In the genomic region with DNA sequence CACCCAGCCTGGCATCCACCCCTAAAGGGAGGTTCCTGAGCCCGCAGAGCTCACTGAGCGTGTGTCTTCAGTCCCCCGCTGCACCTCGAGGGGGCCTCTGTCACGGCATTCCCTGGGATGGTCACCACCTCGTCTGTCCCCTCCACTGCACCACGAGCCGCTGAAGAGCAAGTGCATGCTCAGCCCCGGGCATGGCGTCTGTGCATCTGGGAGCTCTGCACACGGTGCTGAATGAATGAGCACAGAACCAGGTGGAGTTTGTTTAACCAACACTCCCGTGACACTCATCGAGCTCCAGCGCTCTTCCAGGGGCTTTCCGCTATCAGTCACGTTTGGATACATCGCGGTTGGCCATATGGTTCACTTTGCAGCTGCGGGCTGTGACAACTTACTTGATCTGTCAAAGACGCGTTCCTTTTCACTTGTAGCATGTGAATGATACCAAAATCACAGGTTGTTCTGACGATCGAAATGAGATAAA, we compare ENCODE assay signal across 16 cellular contexts. TPM values are rescaled to one million over a fixed set of nuclear protein-coding genes. Genes with fewer than 3 reads are reported as not detected.
A peak's percentile ranks its signal among the peaks of the same experiment; 100 is the strongest.
DNase-seq lines count a peak whose midpoint lies in the region; ATAC-seq and TF ChIP-seq lines count a peak whose summit lies in the region.
"Had no signal": no experiment of that assay in that cellular context is flagged by ENCODE, and none has a peak within 500 bp of the region (broad histone marks: within the 10 kb centered on the region; RNA-seq: fewer than 3 reads in every experiment).

No MANE protein-coding gene starts in this region.

- 0 out of 2 replicates have a peak overlapping the region, but pooled peaks have one; percentile 35 for H2AFZ ChIP-seq in OCI-LY3 (ENCODE audit: low read depth, low read length)

- no peaks in the 10 kb centered on the region; the same call in 1 of the 2 replicates for H3K9me3 ChIP-seq in OCI-LY3 (ENCODE audit: insufficient read depth, low read length)
- H3K9me3 ChIP-seq in testis = no peaks in the 10 kb centered on the region

- H3K4me3 ChIP-seq in OCI-LY3 (ENCODE audit: low read length) (peak overlapping the region; percentile 5; the same call in 1 of the 2 replicates), testis (no peak overlapping the region)
- H3K4me3 ChIP-seq: lung had no signal

- H3K36me3 ChIP-seq in OCI-LY3 (replicated peaks; ENCODE audit: low read depth, low read length) = no peaks in the 10 kb centered on the region
- H3K36me3 ChIP-seq in testis (ENCODE audit: low read depth, missing control alignments) = no peaks in the 10 kb centered on the region

- TF ChIP-seq CTCF in OCI-LY3 (IDR thresholded peaks at IDR 0.05; ENCODE audit: low read depth, low read length) (no peak), testis (IDR thresholded peaks at IDR 0.05) (no peak)

- no peak for TF ChIP-seq POLR2A in testis (IDR thresholded peaks at IDR 0.05)

- intact Hi-C loops in testis (cut with DNase I; ENCODE audit: low total_unique reads) = no loop called here

- peak overlapping the region; percentile 50 for H3K4me2 ChIP-seq in OCI-LY3 (ENCODE audit: low read length)

- 88 to 90% methylated on average over 23 of the region's 23 CpGs for WGBS in testis, 2 donors

- H3K4me1 ChIP-seq in OCI-LY3 (ENCODE audit: low read length) (peaks cover 28% of the 10 kb centered on the region), testis (no peaks in the 10 kb centered on the region)

- no peak overlapping the region for H3K9ac ChIP-seq in OCI-LY3 (ENCODE audit: low read length)

- peak; percentile 78 for ATAC-seq in GM18867 (IDR thresholded peaks at IDR 0.05; ENCODE audit: unreplicated experiment)
- ATAC-seq in left lobe of liver = no peak
- ATAC-seq: activated T-cell treated with anti-CD3 and anti-CD28 coated beads, Interleukin-2, amount 50 U/mL, for 4 hours; HCT116 had no signal

- DNase-seq in CMK (ENCODE audit: low read depth) = peak; percentile 25
- peak; percentile 33 for DNase-seq in left lobe of liver (ENCODE audit: low spot score)
- DNase-seq in RKO (ENCODE audit: low spot score) = no peak
- no peak for DNase-seq in GDM1 (lab: John Stamatoyannopoulos, UW)
- no peak for DNase-seq in testis
- no peak for DNase-seq in NOMO-1 treated with dmso at 0.1 percent for 144 hours (lab: John Stamatoyannopoulos, UW; ENCODE audit: unreplicated experiment)
- DNase-seq: activated T-cell treated with anti-CD3 and anti-CD28 coated beads, Interleukin-2, amount 50 U/mL, for 4 hours; KBM-7; SIG-M5 had no signal

- H3K27me3 ChIP-seq in OCI-LY3 (ENCODE audit: low read depth, low read length) (no peaks in the 10 kb centered on the region), testis (no peaks in the 10 kb centered on the region)

- H3K27ac ChIP-seq in OCI-LY3 (ENCODE audit: low read length) (peak overlapping the region; percentile 46), testis (no peak overlapping the region)
- H3K27ac ChIP-seq: VCaP had no signal

- H3K79me2 ChIP-seq in OCI-LY3 (ENCODE audit: low read length) = no peaks in the 10 kb centered on the region

- no peaks in the 10 kb centered on the region for H4K20me1 ChIP-seq in OCI-LY3 (ENCODE audit: insufficient read depth, low read length)

RNA-seq across cellular contexts. Expression of a gene that starts 9.2 kb away (rescaled TPM):
- total RNA-seq in left lobe of liver (0.20 TPM), testis (10 to 100 TPM in 1 of 2 donors, 1 to 10 TPM in 1; 8.1 to 18.5 TPM)
- 35.1 TPM for polyA plus RNA-seq in testis (ENCODE audit: insufficient read depth, low read depth, low replicate concordance)
- total RNA-seq: activated T-cell treated with anti-CD3 and anti-CD28 coated beads, Interleukin-2, amount 50 U/mL, for 4 hours; astrocyte; lung; omental fat pad had no signal

RNA-seq across cellular contexts. Expression of a gene that starts 36.2 kb away (rescaled TPM):
- total RNA-seq in left lobe of liver = not detected
- total RNA-seq in testis = 10 to 100 TPM; 10.6 to 12.1 TPM
- 9.9 TPM for polyA plus RNA-seq in testis (ENCODE audit: insufficient read depth, low read depth, low replicate concordance)
- total RNA-seq: activated T-cell treated with anti-CD3 and anti-CD28 coated beads, Interleukin-2, amount 50 U/mL, for 4 hours; astrocyte had no signal
- polyA plus RNA-seq: lung had no signal

Comparison
In these comparisons a context has a peak if more than half of its experiments do, and no peak if none do; other contexts are left out.
1. DNase-seq: peak in CMK (single experiment) and left lobe of liver (single experiment); none in RKO (single experiment), GDM1 (single experiment), testis (single experiment) and NOMO-1 treated with dmso at 0.1 percent for 144 hours (single experiment).
2. RNA of a gene that starts 36.2 kb away (total RNA-seq): 10.6 to 12.1 TPM in testis; not detected in left lobe of liver (single experiment); every median in the first group is over 10 times any median in the second.